8 cellular contexts compared by ENCODE assay signal in genomic region chr3:66499881-66500574, GRCh38. TPM values are rescaled to one million over a fixed set of nuclear protein-coding genes. Genes with fewer than 3 reads are reported as not detected.
DNase-seq lines count a peak whose midpoint lies in the region; ATAC-seq and TF ChIP-seq lines count a peak whose summit lies in the region.

No MANE protein-coding gene starts in this region.

- H3K4me1 ChIP-seq in endodermal cell (ENCODE audit: control insufficient read depth, insufficient read depth, low read length) (peaks cover 28% of the 10 kb centered on the region), muscle layer of colon (ENCODE audit: insufficient read depth, low read length) (peaks cover 44% of the 10 kb centered on the region)

- H3K9me3 ChIP-seq in endodermal cell (ENCODE audit: control insufficient read depth, low read length) (no peaks in the 10 kb centered on the region), muscle layer of colon (ENCODE audit: low read length) (no peaks in the 10 kb centered on the region)

- H3K27ac ChIP-seq in endodermal cell (ENCODE audit: low read depth, low read length) (peak overlapping the region; percentile 72), muscle layer of colon (ENCODE audit: low read depth, low read length) (peak overlapping the region; percentile 93), temporal lobe (ENCODE audit: low read depth, low read length) (peak overlapping the region; percentile 86)

- DNase-seq in AG20443 (ENCODE audit: low spot score) (peak; percentile 49), endodermal cell (peak; percentile 80), NAMALWA (ENCODE audit: low spot score) (no peak)
- DNase-seq in activated CD4-positive, alpha-beta T cell treated with anti-CD3 and anti-CD28 coated beads, Interleukin-2, amount 50 U/mL, for 24 hours (ENCODE audit: low read depth in 1 of 2, low spot score in 1 of 2): peak; percentile 21 to 36

- peaks cover 65% of the 10 kb centered on the region for H3K4me1 Mint-ChIP-seq in endodermal cell

- H3K9ac ChIP-seq in endodermal cell (ENCODE audit: extremely low read depth, low read length, poor library complexity, severe bottlenecking): peak overlapping the region; percentile 63
- peak overlapping the region; percentile 71 for H3K9ac ChIP-seq in muscle layer of colon (ENCODE audit: low read length)

- peaks cover 12% of the 10 kb centered on the region for H3K27me3 Mint-ChIP-seq in endodermal cell (ENCODE audit: insufficient read depth)

- H3K27me3 ChIP-seq in endodermal cell (ENCODE audit: control insufficient read depth, insufficient read depth, low read length, poor library complexity, severe bottlenecking) (no peaks in the 10 kb centered on the region), muscle layer of colon (ENCODE audit: control insufficient read depth in 1 of 2, insufficient read depth in 2 of 2, low read length in 2 of 2) (no peaks in the 10 kb centered on the region)

- 0% methylated on average over 13 to 80 of the region's 80 CpGs for WGBS in endodermal cell (ENCODE audit: insufficient coverage in 1 of 2, insufficient read length in 1 of 2), 2 experiments

- TF ChIP-seq CTCF in endodermal cell (conservative IDR thresholded peaks at IDR 0.05): no peak

- no peaks in the 10 kb centered on the region for H3K9me3 Mint-ChIP-seq in endodermal cell

- H3K36me3 ChIP-seq in endodermal cell (ENCODE audit: control insufficient read depth, insufficient read depth, low read length) (no peaks in the 10 kb centered on the region), muscle layer of colon (ENCODE audit: insufficient read depth, low read length) (no peaks in the 10 kb centered on the region)

- H3K4me3 ChIP-seq in endodermal cell (ENCODE audit: low read length): peak overlapping the region; percentile 97
- H3K4me3 ChIP-seq in muscle layer of colon (ENCODE audit: low read depth in 1 of 2, low read length in 2 of 2): peak overlapping the region; percentile 74 to 100

- no peaks in the 10 kb centered on the region for H3K36me3 Mint-ChIP-seq in endodermal cell (ENCODE audit: low read depth)

- peak overlapping the region; percentile 92 for H3K4me3 Mint-ChIP-seq in endodermal cell

- ATAC-seq in GM19035 (IDR thresholded peaks at IDR 0.05; ENCODE audit: unreplicated experiment) (peak; percentile 21), HG03175 (IDR thresholded peaks at IDR 0.05; ENCODE audit: unreplicated experiment) (peak; percentile 23)

- peak overlapping the region; percentile 33 for H3K27ac Mint-ChIP-seq in endodermal cell

RNA-seq across cellular contexts. Expression of gene LRIG1, which starts 0.8 kb away (rescaled TPM):
- total RNA-seq in endodermal cell (10 to 100 TPM; 37.5 to 42.3 TPM), temporal lobe (41.3 TPM)
- 119 TPM for polyA plus RNA-seq in endodermal cell (2013, experiment 1 of 2)
- polyA plus RNA-seq in endodermal cell (2013, experiment 2 of 2): 96.5 TPM
